In the genomic region with DNA sequence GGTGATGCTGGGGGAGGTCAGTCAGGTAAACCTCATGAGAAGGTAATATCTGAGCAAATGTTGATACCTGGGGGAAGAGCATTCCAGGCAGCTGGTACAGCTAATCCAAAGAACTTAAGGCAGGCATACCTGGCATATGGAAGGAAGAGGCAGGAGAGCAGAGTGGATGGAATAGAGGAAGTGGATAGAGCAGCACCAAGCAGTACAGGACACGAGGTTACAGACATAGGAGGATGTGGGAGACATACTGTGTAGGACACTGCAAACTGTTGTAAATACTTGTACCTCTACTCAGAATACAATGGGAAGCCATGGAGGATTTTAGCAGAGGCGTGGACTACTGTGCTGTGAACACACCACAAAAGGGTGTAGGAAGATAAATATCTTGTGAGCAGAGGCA, we compare ENCODE assay signal across 30 cellular contexts.
"Had no signal": no experiment of that assay in that cellular context is flagged by ENCODE, and none has a peak within 500 bp of the region (broad histone marks: within the 10 kb centered on the region; RNA-seq: fewer than 3 reads in every experiment).

No MANE protein-coding gene starts in this region.

- H3K27ac ChIP-seq: ovary, skin epidermis, stomach, tibial artery, WERI-Rb-1 had no signal

- H3K36me3 ChIP-seq: breast epithelium, ovary, WERI-Rb-1 had no signal

- DNase-seq: activated CD4-positive, alpha-beta memory T cell treated with anti-CD3 and anti-CD28 coated beads for 36 hours; activated CD4-positive, alpha-beta T cell treated with anti-CD3 and anti-CD28 coated beads for 48 hours; activated CD8-positive, alpha-beta memory T cell treated with anti-CD3 and anti-CD28 coated beads, Interleukin-2, amount 50 U/mL, for 4 hours; activated gamma-delta T cell; activated naive CD4-positive, alpha-beta T cell treated with anti-CD3 and anti-CD28 coated beads, Interleukin-2, amount 50 U/mL, for 16 hours; activated T-cell treated with anti-CD3 and anti-CD28 coated beads, Interleukin-2, amount 50 U/mL, for 1 hour; central memory CD4-positive, alpha-beta T cell; endodermal cell; foreskin fibroblast; head of caudate nucleus; hippocampal formation; left cardiac atrium; left ventricle myocardium superior; mucosa of descending colon; ovary; right lobe of liver; stimulated activated CD4-positive, alpha-beta T cell treated with anti-CD3 and anti-CD28 coated beads, Interleukin-1b, Interleukin-23, amount 100 ng/mL, for 48 hours; stimulated activated CD4-positive, alpha-beta T cell treated with anti-CD3 and anti-CD28 coated beads, Interleukin-4, amount 100 ng/mL, for 4 hours; stimulated activated CD8-positive, alpha-beta memory T cell treated with anti-CD3 and anti-CD28 coated beads, Interleukin-4, amount 100 ng/mL, for 48 hours; stimulated activated naive B cell treated with anti-CD40 and anti-IgM and Interleukin-4, amounts not matched to agents 10 μg/mL and 1 μg/mL and 100 μg/mL, for 72 hours; stomach; T-helper 1 cell; tibial artery; WERI-Rb-1 had no signal

- FAIRE-seq: keratinocyte, TTC549 had no signal

- H3K4me1 ChIP-seq: breast epithelium, stomach, tibial artery had no signal

- H3K9me3 ChIP-seq: breast epithelium, mucosa of descending colon, ovary, right lobe of liver, stomach, tibial artery had no signal

- ATAC-seq: activated CD4-positive, CD25-positive, alpha-beta regulatory T cell treated with anti-CD3 and anti-CD28 coated beads, Interleukin-2, amount 50 U/mL, for 24 hours; esophagus mucosa; left cardiac atrium; left ventricle myocardium superior; mucosa of descending colon; right lobe of liver; stimulated activated naive B cell treated with anti-CD40 and anti-IgM and Interleukin-4, amounts not matched to agents 10 μg/mL and 1 μg/mL and 100 μg/mL, for 72 hours had no signal

- H3K27me3 ChIP-seq: breast epithelium, ovary, right lobe of liver, stomach, tibial artery had no signal

- H3K4me3 ChIP-seq: breast epithelium, mucosa of descending colon, ovary, right lobe of liver, skin epidermis, stomach, tibial artery had no signal
